In the genomic region with DNA sequence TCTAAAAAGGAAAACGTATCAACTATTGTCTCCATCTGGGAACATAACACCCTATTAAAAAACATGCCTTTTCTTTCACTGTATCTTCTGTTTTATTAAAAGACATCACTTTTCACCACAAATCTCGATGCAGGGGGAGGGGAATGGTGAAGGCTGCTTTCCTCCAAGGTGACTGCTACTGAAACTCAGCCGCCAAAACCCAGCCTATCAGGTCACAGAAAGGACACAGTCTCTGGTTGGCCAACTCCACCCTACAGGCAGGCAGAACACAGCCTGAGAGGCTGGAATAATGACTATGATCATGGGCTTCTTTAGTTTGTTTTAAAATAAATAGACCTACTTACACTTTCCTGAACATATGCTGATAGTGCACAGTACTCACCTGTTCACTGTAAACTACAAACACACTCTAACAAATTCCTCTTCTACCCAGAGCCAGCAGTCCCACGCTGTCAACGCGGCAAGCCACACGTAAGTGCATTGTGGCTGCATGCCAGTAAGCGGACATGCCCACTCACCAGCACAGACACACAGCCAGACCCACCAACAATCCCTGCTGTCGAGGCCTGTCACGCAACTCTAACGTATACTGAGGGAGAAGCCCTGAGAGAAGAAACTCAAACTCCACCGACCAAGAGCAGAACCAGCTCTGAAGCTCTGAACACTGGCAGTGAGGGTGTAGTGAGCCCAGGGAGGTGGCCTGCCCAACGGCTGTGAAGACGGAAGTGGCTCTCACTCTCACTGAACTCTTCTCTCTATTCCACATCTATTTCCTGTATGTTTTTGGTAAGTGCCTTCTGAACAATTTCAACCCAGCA, we compare ENCODE assay signal across 16 cellular contexts. TPM values are rescaled to one million over a fixed set of nuclear protein-coding genes. Genes with fewer than 3 reads are reported as not detected.
DNase-seq lines count a peak whose midpoint lies in the region; ATAC-seq, FAIRE-seq and TF ChIP-seq lines count a peak whose summit lies in the region.
"Had no signal": no experiment of that assay in that cellular context is flagged by ENCODE, and none has a peak within 500 bp of the region (broad histone marks: within the 10 kb centered on the region; RNA-seq: fewer than 3 reads in every experiment).

No MANE protein-coding gene starts in this region.

- peak; percentile 58 for DNase-seq in activated CD8-positive, alpha-beta memory T cell treated with anti-CD3 and anti-CD28 coated beads, Interleukin-2, amount 10 ng/mL, durations not matched to agents 7 days and 5 days
- DNase-seq in activated CD8-positive, alpha-beta memory T cell treated with anti-CD3 and anti-CD28 coated beads for 24 hours: no peak
- DNase-seq in SJSA1 (ENCODE audit: low read depth in 1 of 2, low spot score in 2 of 2): peak; percentile 63 to 72
- DNase-seq in effector memory CD8-positive, alpha-beta T cell: peak in 1 of 3 experiments; percentile 15
- no peak for DNase-seq in neuronal stem cell (ENCODE audit: low spot score)
- DNase-seq in D721Med (ENCODE audit: insufficient read length, low spot score): no peak
- DNase-seq: esophagus squamous epithelium, H9, lower lobe of right lung, NCI-H524 treated with DMSO at 0.1 percent for 48 hours had no signal

- H3K4ac ChIP-seq in neuronal stem cell (ENCODE audit: low read length): no peak overlapping the region

- peak; percentile 82 for ATAC-seq in activated CD8-positive, alpha-beta memory T cell treated with anti-CD3 and anti-CD28 coated beads, Interleukin-2, amount 10 ng/mL, durations not matched to agents 7 days and 5 days
- peak; percentile 85 for ATAC-seq in effector memory CD8-positive, alpha-beta T cell (replicated peaks)
- ATAC-seq in HG02973 (IDR thresholded peaks at IDR 0.05; ENCODE audit: unreplicated experiment) (no peak), GM21529 (IDR thresholded peaks at IDR 0.05; ENCODE audit: unreplicated experiment) (no peak)
- ATAC-seq: Panc1 had no signal

- H2AK5ac ChIP-seq in neuronal stem cell (ENCODE audit: low read depth, low read length): no peak overlapping the region

- H3K4me2 ChIP-seq in neuronal stem cell (ENCODE audit: insufficient read depth, low read length, poor library complexity, severe bottlenecking): no peak overlapping the region

- H2BK120ac ChIP-seq in neuronal stem cell (ENCODE audit: low read depth, low read length): no peak overlapping the region

- H3K18ac ChIP-seq in neuronal stem cell (ENCODE audit: low read length): no peak overlapping the region

- no peak overlapping the region for H4K91ac ChIP-seq in neuronal stem cell (ENCODE audit: low read depth, low read length, poor library complexity)

- FAIRE-seq in D721Med (lab: Jason Lieb, UNC): no peak

- H3K14ac ChIP-seq in neuronal stem cell (ENCODE audit: low read length): no peak overlapping the region

- H3K27ac Mint-ChIP-seq in activated CD8-positive, alpha-beta memory T cell treated with anti-CD3 and anti-CD28 coated beads, Interleukin-2, amount 10 ng/mL, durations not matched to agents 7 days and 5 days: peak overlapping the region; percentile 80
- peak overlapping the region; percentile 47 to 72 for H3K27ac Mint-ChIP-seq in effector memory CD8-positive, alpha-beta T cell
- H3K27ac Mint-ChIP-seq: H9 had no signal

- H3K27me3 Mint-ChIP-seq in activated CD8-positive, alpha-beta memory T cell treated with anti-CD3 and anti-CD28 coated beads, Interleukin-2, amount 10 ng/mL, durations not matched to agents 7 days and 5 days: no peaks in the 10 kb centered on the region
- H3K27me3 Mint-ChIP-seq in effector memory CD8-positive, alpha-beta T cell: no peaks in the 10 kb centered on the region

- WGBS in neuronal stem cell (ENCODE audit: extremely low coverage in 2 of 2, insufficient read length in 2 of 2, insufficient replicate concordance in 1 of 2), 2 donors: no CpG with 5 or more reads among the region's 14 CpGs

- H3K9ac ChIP-seq in neuronal stem cell (ENCODE audit: low read depth, low read length, poor library complexity): no peak overlapping the region

- no peak overlapping the region for H3K4me3 ChIP-seq in SJSA1
- no peak overlapping the region for H3K4me3 ChIP-seq in neuronal stem cell (ENCODE audit: low read length in 2 of 2)
- H3K4me3 ChIP-seq: esophagus squamous epithelium, lower lobe of right lung, skin epidermis, suprapubic skin had no signal

- H3K4me3 Mint-ChIP-seq in activated CD8-positive, alpha-beta memory T cell treated with anti-CD3 and anti-CD28 coated beads, Interleukin-2, amount 10 ng/mL, durations not matched to agents 7 days and 5 days: peak overlapping the region; percentile 30
- H3K4me3 Mint-ChIP-seq in effector memory CD8-positive, alpha-beta T cell: peak overlapping the region; percentile 60 to 81
- H3K4me3 Mint-ChIP-seq: H9 had no signal

- no peak overlapping the region for H2BK15ac ChIP-seq in neuronal stem cell (ENCODE audit: low read length)

- TF ChIP-seq CTCF in D721Med (IDR thresholded peaks at IDR 0.05; ENCODE audit: insufficient read depth, missing control alignments): no peak

- no peak overlapping the region for H2AFZ ChIP-seq in neuronal stem cell (ENCODE audit: low read length)

- H3K4me1 ChIP-seq in SJSA1 (replicated peaks): peaks cover 34% of the 10 kb centered on the region
- H3K4me1 ChIP-seq in neuronal stem cell (ENCODE audit: control insufficient read depth in 2 of 2, insufficient read depth in 1 of 2, low read depth in 1 of 2, low read length in 2 of 2): peaks cover 3 to 7% of the 10 kb centered on the region in 2 donors
- H3K4me1 ChIP-seq: esophagus squamous epithelium, lower lobe of right lung, suprapubic skin had no signal

- no peak overlapping the region for H2BK12ac ChIP-seq in neuronal stem cell (ENCODE audit: low read length)

- H3K23ac ChIP-seq in neuronal stem cell (ENCODE audit: low read depth, low read length, poor library complexity): peak overlapping the region; percentile 53

- H3K27ac ChIP-seq in SJSA1: peak overlapping the region; percentile 42
- no peak overlapping the region for H3K27ac ChIP-seq in neuronal stem cell (replicated peaks; ENCODE audit: low read length)
- H3K27ac ChIP-seq: esophagus squamous epithelium, lower lobe of right lung, neutrophil, suprapubic skin had no signal

- H3K9me3 ChIP-seq in SJSA1 (replicated peaks) (no peaks in the 10 kb centered on the region), neuronal stem cell (replicated peaks in 1 of 2; ENCODE audit: control insufficient read depth in 2 of 2, insufficient read depth in 1 of 2, low read depth in 1 of 2, low read length in 2 of 2) (no peaks in the 10 kb centered on the region)
- H3K9me3 ChIP-seq: esophagus squamous epithelium, lower lobe of right lung, neutrophil, suprapubic skin had no signal

- H3K36me3 ChIP-seq in SJSA1: peaks cover 84% of the 10 kb centered on the region
- peaks cover 19 to 89% of the 10 kb centered on the region in 2 donors for H3K36me3 ChIP-seq in neuronal stem cell (replicated peaks in 1 of 2; ENCODE audit: control insufficient read depth in 2 of 2, insufficient read depth in 2 of 2, low read length in 2 of 2)

- H2BK5ac ChIP-seq in neuronal stem cell (ENCODE audit: low read length): no peak overlapping the region

- CTCF ChIA-PET in activated CD8-positive, alpha-beta memory T cell treated with anti-CD3 and anti-CD28 coated beads, Interleukin-2, amount 10 ng/mL, durations not matched to agents 7 days and 5 days (lab: Charles Lee): interaction anchor here (1.1 kb wide), 1 partner anchor 32 kb away, joined by 3 read pairs; no protein-coding TSS in a partner anchor

- no peaks in the 10 kb centered on the region for H3K9me3 Mint-ChIP-seq in activated CD8-positive, alpha-beta memory T cell treated with anti-CD3 and anti-CD28 coated beads, Interleukin-2, amount 10 ng/mL, durations not matched to agents 7 days and 5 days (ENCODE audit: low read depth)
- H3K9me3 Mint-ChIP-seq in effector memory CD8-positive, alpha-beta T cell: no peaks in the 10 kb centered on the region
- H3K9me3 Mint-ChIP-seq: H9 had no signal

- H3K27me3 ChIP-seq in SJSA1 (replicated peaks) (no peaks in the 10 kb centered on the region), neuronal stem cell (ENCODE audit: control insufficient read depth in 3 of 3, insufficient read depth in 3 of 3, low read depth in 1 of 3, low read length in 3 of 3) (no peaks in the 10 kb centered on the region)
- H3K27me3 ChIP-seq: esophagus squamous epithelium, neutrophil, suprapubic skin had no signal

- peaks cover 27% of the 10 kb centered on the region for H3K4me1 Mint-ChIP-seq in activated CD8-positive, alpha-beta memory T cell treated with anti-CD3 and anti-CD28 coated beads, Interleukin-2, amount 10 ng/mL, durations not matched to agents 7 days and 5 days
- H3K4me1 Mint-ChIP-seq in effector memory CD8-positive, alpha-beta T cell (ENCODE audit: low read depth in 2 of 2): peaks cover 11 to 25% of the 10 kb centered on the region in 2 donors

- peaks cover 46% of the 10 kb centered on the region for H3K36me3 Mint-ChIP-seq in activated CD8-positive, alpha-beta memory T cell treated with anti-CD3 and anti-CD28 coated beads, Interleukin-2, amount 10 ng/mL, durations not matched to agents 7 days and 5 days
- H3K36me3 Mint-ChIP-seq in effector memory CD8-positive, alpha-beta T cell (ENCODE audit: insufficient read depth): peaks cover 19% of the 10 kb centered on the region

- no peaks in the 10 kb centered on the region for H3K79me1 ChIP-seq in neuronal stem cell (ENCODE audit: low read depth, low read length)

- no peak overlapping the region for H4K8ac ChIP-seq in neuronal stem cell (ENCODE audit: low read depth, low read length)

RNA-seq across cellular contexts. Expression of a gene that starts 41.8 kb away (rescaled TPM):
- 100 to 1,000 TPM; 146 to 182 TPM for total RNA-seq in activated CD8-positive, alpha-beta memory T cell treated with anti-CD3 and anti-CD28 coated beads, Interleukin-2, amount 10 ng/mL, durations not matched to agents 7 days and 5 days
- 54.5 and 61.4 TPM in 2 replicates for total RNA-seq in SJSA1 (2014; rRNA removed; shearing (Covaris generic))
- 31.3 TPM for polyA plus RNA-seq in neuronal stem cell (2013, experiment 1 of 2)
- polyA plus RNA-seq in neuronal stem cell (2013, experiment 2 of 2): 33.0 TPM

Comparison
In these comparisons a context has a peak if more than half of its experiments do, and no peak if none do; other contexts are left out.
1. DNase-seq: peak in activated CD8-positive, alpha-beta memory T cell treated with anti-CD3 and anti-CD28 coated beads, Interleukin-2, amount 10 ng/mL, durations not matched to agents 7 days and 5 days (single experiment) and SJSA1 (2 of 2); none in activated CD8-positive, alpha-beta memory T cell treated with anti-CD3 and anti-CD28 coated beads for 24 hours (single experiment), neuronal stem cell (single experiment) and D721Med (single experiment).
2. ATAC-seq: peak in activated CD8-positive, alpha-beta memory T cell treated with anti-CD3 and anti-CD28 coated beads, Interleukin-2, amount 10 ng/mL, durations not matched to agents 7 days and 5 days (single experiment) and effector memory CD8-positive, alpha-beta T cell (single experiment); none in HG02973 (single experiment) and GM21529 (single experiment).